In the genomic region with DNA sequence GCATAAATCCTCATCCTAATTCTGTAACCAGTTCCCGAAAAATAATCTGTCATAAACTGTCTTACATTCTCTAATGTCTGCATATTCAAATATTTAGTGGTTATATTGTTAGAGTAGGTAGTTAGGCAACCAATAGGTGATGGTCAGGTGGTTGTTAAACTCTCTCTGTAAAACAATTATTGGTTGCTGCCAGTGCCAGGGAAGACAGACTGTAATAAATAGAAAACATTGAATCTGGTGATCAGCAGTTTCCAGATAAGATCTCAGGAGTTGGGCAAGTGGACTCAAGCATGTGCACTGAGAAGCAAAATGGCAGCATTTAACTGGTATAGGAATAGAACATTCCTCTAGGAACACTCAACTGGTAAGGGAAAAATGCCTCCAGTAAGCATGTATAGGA, we compare ENCODE assay signal across 11 cellular contexts.
DNase-seq lines count a peak whose midpoint lies in the region.
"Had no signal": no experiment of that assay in that cellular context is flagged by ENCODE, and none has a peak within 500 bp of the region (broad histone marks: within the 10 kb centered on the region; RNA-seq: fewer than 3 reads in every experiment).

No MANE protein-coding gene starts in this region.

- DNase-seq in DMS 273 (lab: John Stamatoyannopoulos, UW; ENCODE audit: unreplicated experiment) (peak; percentile 0), DMS 273 treated with DMSO at 0.1 percent for 48 hours (lab: John Stamatoyannopoulos, UW) (no peak), NCI-H69 (lab: John Stamatoyannopoulos, UW) (peak; percentile 44), HUDEP-2 (lab: John Stamatoyannopoulos, UW; ENCODE audit: unreplicated experiment in 76 of 76) (no peak)
- DNase-seq in activated CD4-positive, CD25-positive, alpha-beta regulatory T cell (lab: John Stamatoyannopoulos, UW), result no peak
- DNase-seq: AML-193; Caco-2; Calu3; CD4-positive, alpha-beta T cell; CD8-positive, alpha-beta T cell; GF-D8 had no signal

Comparison
In these comparisons a context has a peak if more than half of its experiments do, and no peak if none do; other contexts are left out.
1. DNase-seq: peak in DMS 273 (single experiment) and NCI-H69 (single experiment); none in DMS 273 treated with DMSO at 0.1 percent for 48 hours (single experiment), activated CD4-positive, CD25-positive, alpha-beta regulatory T cell (0 of 4) and HUDEP-2 (0 of 76).